ENCODE assay signal across 1 cellular context in the genomic region with DNA sequence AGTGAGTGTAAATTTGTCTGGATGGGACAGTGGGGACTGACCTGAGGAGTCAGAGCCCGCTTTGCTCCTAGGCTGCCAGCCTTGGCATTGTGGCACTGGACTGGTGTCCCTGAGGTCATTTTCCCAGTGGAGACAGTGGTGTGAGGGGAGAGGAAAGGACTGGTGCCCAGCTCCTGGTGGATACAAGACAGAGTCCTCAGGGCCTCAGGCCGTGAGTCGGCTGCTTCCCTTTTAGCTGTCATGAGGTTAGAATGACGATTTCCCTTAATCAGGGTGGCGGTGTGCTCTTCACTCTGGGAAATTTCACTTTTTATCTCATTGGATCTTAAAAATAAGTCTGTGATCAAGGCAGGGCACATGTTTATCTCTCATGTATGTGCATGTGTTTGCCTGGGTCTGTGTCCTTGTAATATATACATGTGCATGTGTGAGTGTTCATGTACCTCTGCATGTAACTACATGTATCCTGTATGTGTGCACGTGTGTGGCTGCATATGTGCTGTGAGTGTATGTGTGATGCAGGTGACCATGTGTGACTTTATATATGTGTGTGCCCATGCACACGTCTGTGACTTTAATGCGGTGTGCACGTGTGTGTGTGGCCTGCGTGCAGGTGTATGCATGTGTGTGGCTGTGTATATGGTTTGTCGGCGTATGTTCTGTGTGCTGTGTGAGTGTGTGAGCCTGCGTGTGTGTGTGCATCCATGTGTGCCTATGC.
TF ChIP-seq lines count a peak whose summit lies in the region.

No MANE protein-coding gene starts in this region.

TF ChIP-seq in H1, 55 proteins besides CTCF, POLR2A, EP300 and RAD21:
- TF ChIP-seq GABPA (IDR thresholded peaks at IDR 0.05; ENCODE audit: borderline replicate concordance, insufficient read depth, low read length) = no peak
- TF ChIP-seq NRF1 (IDR thresholded peaks at IDR 0.05; ENCODE audit: low read depth, low read length) = no peak
- no peak for TF ChIP-seq SRF (IDR thresholded peaks at IDR 0.05; ENCODE audit: low read depth, low read length)
- TF ChIP-seq JUND (IDR thresholded peaks at IDR 0.05; ENCODE audit: low read length) = no peak
- TF ChIP-seq SIX5 (IDR thresholded peaks at IDR 0.05; ENCODE audit: low read depth, low read length) = no peak
- TF ChIP-seq RXRA (IDR thresholded peaks at IDR 0.05; ENCODE audit: insufficient read depth, low read depth, low read length) = no peak
- no peak for TF ChIP-seq KDM1A (IDR thresholded peaks at IDR 0.05; ENCODE audit: borderline replicate concordance, low read length)
- no peak for TF ChIP-seq POU5F1 (IDR thresholded peaks at IDR 0.05; ENCODE audit: low read depth, low read length)
- TF ChIP-seq TCF12 (IDR thresholded peaks at IDR 0.05; ENCODE audit: low read depth, low read length) = no peak
- TF ChIP-seq BACH1 (IDR thresholded peaks at IDR 0.05; ENCODE audit: low read length) = no peak
- no peak for TF ChIP-seq GTF2F1 (IDR thresholded peaks at IDR 0.05; ENCODE audit: borderline replicate concordance, low read depth, low read length)
- TF ChIP-seq BCL11A (IDR thresholded peaks at IDR 0.05; ENCODE audit: low read depth in 2 of 2, low read length in 2 of 2) = no peak
- no peak for TF ChIP-seq KDM4A (IDR thresholded peaks at IDR 0.05; ENCODE audit: low read depth, low read length, severe bottlenecking)
- TF ChIP-seq RFX5 (IDR thresholded peaks at IDR 0.05; ENCODE audit: borderline replicate concordance, low read depth, low read length) = no peak
